ENCODE assay signal across 10 cellular contexts in the genomic region with DNA sequence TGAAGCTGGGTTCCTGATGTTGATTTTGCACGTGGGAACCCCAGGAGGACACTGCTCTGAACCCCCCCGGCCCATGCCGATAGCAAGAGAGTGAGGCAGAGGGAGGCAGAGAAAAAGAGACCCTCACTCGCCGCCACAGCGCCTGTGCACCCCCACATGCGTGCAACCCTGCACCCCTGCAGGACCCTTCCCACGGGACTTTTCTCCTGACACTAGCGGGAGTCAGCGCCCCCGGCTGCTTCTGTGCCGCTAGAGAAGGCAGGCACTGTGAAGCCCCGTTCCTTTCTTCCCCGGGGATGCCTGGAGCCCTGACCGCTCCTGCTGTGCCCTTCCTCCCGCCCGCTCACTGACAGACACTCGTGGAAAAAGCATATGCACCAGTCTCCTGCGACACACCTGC.
DNase-seq lines count a peak whose midpoint lies in the region; ATAC-seq and TF ChIP-seq lines count a peak whose summit lies in the region.
"Had no signal": no experiment of that assay in that cellular context is flagged by ENCODE, and none has a peak within 500 bp of the region (broad histone marks: within the 10 kb centered on the region; RNA-seq: fewer than 3 reads in every experiment).

No MANE protein-coding gene starts in this region.

- H3K4me1 Mint-ChIP-seq in neural progenitor cell (peaks cover 62% of the 10 kb centered on the region), progenitor cell of endocrine pancreas (ENCODE audit: low read depth) (no peaks in the 10 kb centered on the region)

- H3K27me3 Mint-ChIP-seq in neural progenitor cell (ENCODE audit: insufficient read depth, low read depth) (peaks cover 18% of the 10 kb centered on the region), progenitor cell of endocrine pancreas (peaks cover 4% of the 10 kb centered on the region)
- H3K27me3 Mint-ChIP-seq: activated CD8-positive, alpha-beta memory T cell treated with anti-CD3 and anti-CD28 coated beads, Interleukin-2, amount 10 ng/mL, durations not matched to agents 7 days and 5 days had no signal

- TF ChIP-seq CTCF in neural progenitor cell (IDR thresholded peaks at IDR 0.05) (no peak), smooth muscle cell (IDR thresholded peaks at IDR 0.05; ENCODE audit: borderline replicate concordance, insufficient read depth, poor library complexity, severe bottlenecking) (no peak), progenitor cell of endocrine pancreas (IDR thresholded peaks at IDR 0.05; ENCODE audit: unreplicated experiment) (no peak)

- H3K9me3 Mint-ChIP-seq in neural progenitor cell: no peaks in the 10 kb centered on the region
- no peaks in the 10 kb centered on the region for H3K9me3 Mint-ChIP-seq in progenitor cell of endocrine pancreas (ENCODE audit: low read depth)

- H3K79me2 ChIP-seq in neural progenitor cell (ENCODE audit: low read depth) (no peaks in the 10 kb centered on the region), smooth muscle cell (ENCODE audit: low read depth) (no peaks in the 10 kb centered on the region)

- no peak overlapping the region for H3K4me3 ChIP-seq in H7 (ENCODE audit: insufficient read depth, low read depth, low read length)
- no peak overlapping the region for H3K4me3 ChIP-seq in neural progenitor cell
- no peak overlapping the region for H3K4me3 ChIP-seq in smooth muscle cell
- H3K4me3 ChIP-seq: body of pancreas had no signal

- H3K9ac ChIP-seq in neural progenitor cell: no peak overlapping the region
- no peak overlapping the region for H3K9ac ChIP-seq in smooth muscle cell (ENCODE audit: low read depth)

- H3K27ac Mint-ChIP-seq in neural progenitor cell (no peak overlapping the region), progenitor cell of endocrine pancreas (no peak overlapping the region)
- H3K27ac Mint-ChIP-seq: activated CD8-positive, alpha-beta memory T cell treated with anti-CD3 and anti-CD28 coated beads, Interleukin-2, amount 10 ng/mL, durations not matched to agents 7 days and 5 days had no signal

- no peaks in the 10 kb centered on the region for H3F3A ChIP-seq in neural progenitor cell (ENCODE audit: low read depth)
- H3F3A ChIP-seq in smooth muscle cell (ENCODE audit: low read depth): no peaks in the 10 kb centered on the region

- H2AFZ ChIP-seq in neural progenitor cell (replicated peaks) (peak overlapping the region; percentile 31), smooth muscle cell (ENCODE audit: low read depth) (no peak overlapping the region)

- H3K4me3 Mint-ChIP-seq in neural progenitor cell (peak overlapping the region; percentile 30), progenitor cell of endocrine pancreas (ENCODE audit: low read depth) (no peak overlapping the region)
- H3K4me3 Mint-ChIP-seq: activated CD8-positive, alpha-beta memory T cell treated with anti-CD3 and anti-CD28 coated beads, Interleukin-2, amount 10 ng/mL, durations not matched to agents 7 days and 5 days had no signal

- no peaks in the 10 kb centered on the region for H3K36me3 ChIP-seq in H7 (replicated peaks; ENCODE audit: control insufficient read depth, insufficient read depth, low read length)
- no peaks in the 10 kb centered on the region for H3K36me3 ChIP-seq in neural progenitor cell
- no peaks in the 10 kb centered on the region for H3K36me3 ChIP-seq in smooth muscle cell (ENCODE audit: low read depth)

- H3K9me3 ChIP-seq in neural progenitor cell (ENCODE audit: low read depth) (no peaks in the 10 kb centered on the region), smooth muscle cell (replicated peaks; ENCODE audit: low read depth) (no peaks in the 10 kb centered on the region)
- H3K9me3 ChIP-seq: body of pancreas had no signal

- WGBS in smooth muscle cell (ENCODE audit: low lambda C conversion rate): 82% methylated on average over 19 of the region's 19 CpGs

- peaks cover 10% of the 10 kb centered on the region for H3K4me1 ChIP-seq in neural progenitor cell
- H3K4me1 ChIP-seq in smooth muscle cell (ENCODE audit: low read depth): no peaks in the 10 kb centered on the region
- H3K4me1 ChIP-seq: body of pancreas had no signal

- H3K27me3 ChIP-seq in H7 (ENCODE audit: control insufficient read depth, insufficient read depth, low read length): peaks cover 1% of the 10 kb centered on the region; the same call in 1 of the 2 replicates
- no peaks in the 10 kb centered on the region for H3K27me3 ChIP-seq in neural progenitor cell
- H3K27me3 ChIP-seq in smooth muscle cell (ENCODE audit: low read depth): no peaks in the 10 kb centered on the region
- H3K27me3 ChIP-seq: body of pancreas had no signal

- H4K20me1 ChIP-seq in neural progenitor cell (ENCODE audit: low read depth) (no peaks in the 10 kb centered on the region), smooth muscle cell (ENCODE audit: low read depth) (peaks cover 42% of the 10 kb centered on the region)

- no peak overlapping the region for H3K4me2 ChIP-seq in neural progenitor cell
- H3K4me2 ChIP-seq in smooth muscle cell: no peak overlapping the region

- H3K36me3 Mint-ChIP-seq in neural progenitor cell (no peaks in the 10 kb centered on the region), progenitor cell of endocrine pancreas (ENCODE audit: insufficient read depth) (peaks cover 14% of the 10 kb centered on the region)

- ATAC-seq in GM19023 (IDR thresholded peaks at IDR 0.05; ENCODE audit: unreplicated experiment): peak; percentile 22
- ATAC-seq in HG03378 (IDR thresholded peaks at IDR 0.05; ENCODE audit: unreplicated experiment): peak; percentile 32
- ATAC-seq: activated CD8-positive, alpha-beta memory T cell treated with anti-CD3 and anti-CD28 coated beads, Interleukin-2, amount 10 ng/mL, durations not matched to agents 7 days and 5 days; body of pancreas; SK-N-SH treated with all-trans-retinoic acid at 6 μM for 48 hours had no signal

- DNase-seq in H7 (peak; percentile 69), neural progenitor cell (ENCODE audit: low spot score) (no peak), smooth muscle cell (lab: John Stamatoyannopoulos, UW; ENCODE audit: unreplicated experiment) (no peak), progenitor cell of endocrine pancreas (ENCODE audit: low spot score, unreplicated experiment) (no peak)
- no peak for DNase-seq in activated CD4-positive, alpha-beta T cell treated with anti-CD3 and anti-CD28 coated beads for 1 hour
- DNase-seq: activated CD8-positive, alpha-beta memory T cell treated with anti-CD3 and anti-CD28 coated beads, Interleukin-2, amount 10 ng/mL, durations not matched to agents 7 days and 5 days; body of pancreas had no signal

- no peak overlapping the region for H3K27ac ChIP-seq in neural progenitor cell
- H3K27ac ChIP-seq in smooth muscle cell (ENCODE audit: low read depth): no peak overlapping the region
- H3K27ac ChIP-seq: body of pancreas had no signal
